Comparison of ENCODE assay signal across 2 cellular contexts in the genomic region with DNA sequence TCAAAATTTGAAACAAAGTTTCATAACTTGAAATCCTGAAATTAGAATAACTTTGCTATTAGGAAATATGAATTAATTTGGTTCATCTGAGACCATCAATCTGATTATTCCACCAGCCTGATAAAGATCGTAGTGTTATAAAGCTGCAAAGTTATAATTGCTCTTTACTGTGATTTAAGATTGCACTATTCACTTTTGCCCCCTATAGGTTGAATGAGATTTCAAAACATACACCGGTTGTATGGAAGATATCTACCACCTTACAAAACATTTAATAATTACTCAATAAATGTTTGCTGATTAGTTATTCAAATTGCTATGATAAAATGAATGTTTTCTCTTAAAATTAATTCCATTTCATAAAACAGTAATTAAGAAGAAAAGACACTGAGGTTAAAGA.
TF ChIP-seq lines count a peak whose summit lies in the region.

No MANE protein-coding gene starts in this region.

TF ChIP-seq in SK-N-SH, 30 proteins besides CTCF, POLR2A, EP300 and RAD21 (continued from another document):
- no peak for TF ChIP-seq SMC3 (IDR thresholded peaks at IDR 0.05; ENCODE audit: low read depth, low read length)
- no peak for TF ChIP-seq RCOR1 (IDR thresholded peaks at IDR 0.05; ENCODE audit: low read length)
- no peak for TF ChIP-seq ELF1 (IDR thresholded peaks at IDR 0.05)
- no peak for TF ChIP-seq JUND (IDR thresholded peaks at IDR 0.05)
- TF ChIP-seq, protein P1, sequence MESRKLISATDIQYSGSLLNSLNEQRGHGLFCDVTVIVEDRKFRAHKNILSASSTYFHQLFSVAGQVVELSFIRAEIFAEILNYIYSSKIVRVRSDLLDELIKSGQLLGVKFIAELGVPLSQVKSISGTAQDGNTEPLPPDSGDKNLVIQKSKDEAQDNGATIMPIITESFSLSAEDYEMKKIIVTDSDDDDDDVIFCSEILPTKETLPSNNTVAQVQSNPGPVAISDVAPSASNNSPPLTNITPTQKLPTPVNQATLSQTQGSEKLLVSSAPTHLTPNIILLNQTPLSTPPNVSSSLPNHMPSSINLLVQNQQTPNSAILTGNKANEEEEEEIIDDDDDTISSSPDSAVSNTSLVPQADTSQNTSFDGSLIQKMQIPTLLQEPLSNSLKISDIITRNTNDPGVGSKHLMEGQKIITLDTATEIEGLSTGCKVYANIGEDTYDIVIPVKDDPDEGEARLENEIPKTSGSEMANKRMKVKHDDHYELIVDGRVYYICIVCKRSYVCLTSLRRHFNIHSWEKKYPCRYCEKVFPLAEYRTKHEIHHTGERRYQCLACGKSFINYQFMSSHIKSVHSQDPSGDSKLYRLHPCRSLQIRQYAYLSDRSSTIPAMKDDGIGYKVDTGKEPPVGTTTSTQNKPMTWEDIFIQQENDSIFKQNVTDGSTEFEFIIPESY (IDR thresholded peaks at IDR 0.05; ENCODE audit: borderline replicate concordance, low read depth), result no peak
- no peak for TF ChIP-seq GATA2 (CRISPR knock-in tag; IDR thresholded peaks at IDR 0.05)
- TF ChIP-seq FOXM1 (IDR thresholded peaks at IDR 0.05; ENCODE audit: low read depth), result no peak
- TF ChIP-seq NRF1 (IDR thresholded peaks at IDR 0.05; ENCODE audit: low read depth, low read length), result no peak

TF ChIP-seq in SK-N-SH treated with all-trans-retinoic acid at 6 μM for 48 hours, 23 proteins besides CTCF, POLR2A, EP300 and RAD21:
- TF ChIP-seq, protein P2, sequence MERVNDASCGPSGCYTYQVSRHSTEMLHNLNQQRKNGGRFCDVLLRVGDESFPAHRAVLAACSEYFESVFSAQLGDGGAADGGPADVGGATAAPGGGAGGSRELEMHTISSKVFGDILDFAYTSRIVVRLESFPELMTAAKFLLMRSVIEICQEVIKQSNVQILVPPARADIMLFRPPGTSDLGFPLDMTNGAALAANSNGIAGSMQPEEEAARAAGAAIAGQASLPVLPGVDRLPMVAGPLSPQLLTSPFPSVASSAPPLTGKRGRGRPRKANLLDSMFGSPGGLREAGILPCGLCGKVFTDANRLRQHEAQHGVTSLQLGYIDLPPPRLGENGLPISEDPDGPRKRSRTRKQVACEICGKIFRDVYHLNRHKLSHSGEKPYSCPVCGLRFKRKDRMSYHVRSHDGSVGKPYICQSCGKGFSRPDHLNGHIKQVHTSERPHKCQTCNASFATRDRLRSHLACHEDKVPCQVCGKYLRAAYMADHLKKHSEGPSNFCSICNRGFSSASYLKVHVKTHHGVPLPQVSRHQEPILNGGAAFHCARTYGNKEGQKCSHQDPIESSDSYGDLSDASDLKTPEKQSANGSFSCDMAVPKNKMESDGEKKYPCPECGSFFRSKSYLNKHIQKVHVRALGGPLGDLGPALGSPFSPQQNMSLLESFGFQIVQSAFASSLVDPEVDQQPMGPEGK (CRISPR knock-in tag; IDR thresholded peaks at IDR 0.05; ENCODE audit: borderline replicate concordance), result no peak
- TF ChIP-seq TCF4 (CRISPR knock-in tag; IDR thresholded peaks at IDR 0.05; ENCODE audit: borderline replicate concordance), result no peak
- TF ChIP-seq ZFP3 (CRISPR knock-in tag; IDR thresholded peaks at IDR 0.05), result no peak
- TF ChIP-seq TOX (CRISPR knock-in tag; IDR thresholded peaks at IDR 0.05; ENCODE audit: borderline replicate concordance), result no peak
- TF ChIP-seq PPARA (CRISPR knock-in tag; IDR thresholded peaks at IDR 0.05; ENCODE audit: borderline replicate concordance), result no peak
- no peak for TF ChIP-seq BACH2 (CRISPR knock-in tag; IDR thresholded peaks at IDR 0.05; ENCODE audit: borderline replicate concordance)
- TF ChIP-seq RARB (CRISPR knock-in tag; IDR thresholded peaks at IDR 0.05), result no peak
- TF ChIP-seq GLIS3 (CRISPR knock-in tag; IDR thresholded peaks at IDR 0.05), result no peak
- TF ChIP-seq ESRRG (CRISPR knock-in tag; IDR thresholded peaks at IDR 0.05), result no peak
- TF ChIP-seq, protein P3, sequence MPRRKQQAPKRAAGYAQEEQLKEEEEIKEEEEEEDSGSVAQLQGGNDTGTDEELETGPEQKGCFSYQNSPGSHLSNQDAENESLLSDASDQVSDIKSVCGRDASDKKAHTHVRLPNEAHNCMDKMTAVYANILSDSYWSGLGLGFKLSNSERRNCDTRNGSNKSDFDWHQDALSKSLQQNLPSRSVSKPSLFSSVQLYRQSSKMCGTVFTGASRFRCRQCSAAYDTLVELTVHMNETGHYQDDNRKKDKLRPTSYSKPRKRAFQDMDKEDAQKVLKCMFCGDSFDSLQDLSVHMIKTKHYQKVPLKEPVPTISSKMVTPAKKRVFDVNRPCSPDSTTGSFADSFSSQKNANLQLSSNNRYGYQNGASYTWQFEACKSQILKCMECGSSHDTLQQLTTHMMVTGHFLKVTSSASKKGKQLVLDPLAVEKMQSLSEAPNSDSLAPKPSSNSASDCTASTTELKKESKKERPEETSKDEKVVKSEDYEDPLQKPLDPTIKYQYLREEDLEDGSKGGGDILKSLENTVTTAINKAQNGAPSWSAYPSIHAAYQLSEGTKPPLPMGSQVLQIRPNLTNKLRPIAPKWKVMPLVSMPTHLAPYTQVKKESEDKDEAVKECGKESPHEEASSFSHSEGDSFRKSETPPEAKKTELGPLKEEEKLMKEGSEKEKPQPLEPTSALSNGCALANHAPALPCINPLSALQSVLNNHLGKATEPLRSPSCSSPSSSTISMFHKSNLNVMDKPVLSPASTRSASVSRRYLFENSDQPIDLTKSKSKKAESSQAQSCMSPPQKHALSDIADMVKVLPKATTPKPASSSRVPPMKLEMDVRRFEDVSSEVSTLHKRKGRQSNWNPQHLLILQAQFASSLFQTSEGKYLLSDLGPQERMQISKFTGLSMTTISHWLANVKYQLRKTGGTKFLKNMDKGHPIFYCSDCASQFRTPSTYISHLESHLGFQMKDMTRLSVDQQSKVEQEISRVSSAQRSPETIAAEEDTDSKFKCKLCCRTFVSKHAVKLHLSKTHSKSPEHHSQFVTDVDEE (CRISPR knock-in tag; IDR thresholded peaks at IDR 0.05), result no peak
TF ChIP-seq in SK-N-SH treated with all-trans-retinoic acid at 6 μM for 48 hours: peak in this region for 0.
